In genomic region chr3:160720123-160720746, GRCh38 we compare ENCODE assay signal across 11 cellular contexts. TPM values are rescaled to one million over a fixed set of nuclear protein-coding genes. Genes with fewer than 3 reads are reported as not detected.
A peak's percentile ranks its signal among the peaks of the same experiment; 100 is the strongest.
DNase-seq lines count a peak whose midpoint lies in the region; ATAC-seq, FAIRE-seq and TF ChIP-seq lines count a peak whose summit lies in the region.
"Had no signal": no experiment of that assay in that cellular context is flagged by ENCODE, and none has a peak within 500 bp of the region (broad histone marks: within the 10 kb centered on the region; RNA-seq: fewer than 3 reads in every experiment).

No MANE protein-coding gene starts in this region.

- in situ Hi-C loops in ACHN (cut with HindIII; ENCODE audit: low pct_ligation_motif_present, low pct_unique_long_range_greater_than_20kb, low sequenced_read_pairs): no loop called here

- DNase-seq in ACHN (peak; percentile 2), bronchial epithelial cell (ENCODE audit: low read depth) (peak; percentile 15), NCI-H524 (lab: John Stamatoyannopoulos, UW) (no peak), NCI-H446 (lab: John Stamatoyannopoulos, UW) (no peak)
- DNase-seq in stimulated activated CD4-positive, alpha-beta T cell treated with anti-CD3 and anti-CD28 coated beads, Interleukin-1b, Interleukin-23, amount 100 ng/mL, for 48 hours: no peak
- DNase-seq: activated effector memory CD4-positive, alpha-beta T cell treated with Interleukin-2 at 50 U/mL for 16 hours had no signal

- TF ChIP-seq CTCF in bronchial epithelial cell (IDR thresholded peaks at IDR 0.05; ENCODE audit: insufficient read depth, low read length, severe bottlenecking): peak; percentile 30

- FAIRE-seq in bronchial epithelial cell (lab: Jason Lieb, UNC): no peak

- no peak overlapping the region for H3K4me3 ChIP-seq in bronchial epithelial cell (ENCODE audit: low read depth, low read length)

- H3K27me3 ChIP-seq in bronchial epithelial cell (ENCODE audit: control insufficient read depth, insufficient read depth, low read length): no peaks in the 10 kb centered on the region

- H3K36me3 ChIP-seq in bronchial epithelial cell (ENCODE audit: control insufficient read depth, insufficient read depth, low read length): no peaks in the 10 kb centered on the region

- peak; percentile 71 for ATAC-seq in GM18519 (IDR thresholded peaks at IDR 0.05; ENCODE audit: low FRiP score, unreplicated experiment)
- ATAC-seq in HG03280 (IDR thresholded peaks at IDR 0.05; ENCODE audit: unreplicated experiment): peak; percentile 75
- no peak for ATAC-seq in HG02870 (IDR thresholded peaks at IDR 0.05; ENCODE audit: unreplicated experiment)
- ATAC-seq: sciatic nerve had no signal

RNA-seq across cellular contexts. Expression of gene PPM1L, which starts 35.8 kb away (rescaled TPM):
- 3.2 and 7.3 TPM in 2 replicates for total RNA-seq in bronchial epithelial cell

RNA-seq across cellular contexts. Expression of gene ARL14, which starts 43.3 kb away (rescaled TPM):
- total RNA-seq in bronchial epithelial cell: 0.13 and 0.26 TPM in 2 replicates
- total RNA-seq: CD4-positive, CD25-positive, alpha-beta regulatory T cell; sciatic nerve had no signal

Comparison
In these comparisons a context has a peak if more than half of its experiments do, and no peak if none do; other contexts are left out.
1. DNase-seq: peak in ACHN (single experiment) and bronchial epithelial cell (single experiment); none in stimulated activated CD4-positive, alpha-beta T cell treated with anti-CD3 and anti-CD28 coated beads, Interleukin-1b, Interleukin-23, amount 100 ng/mL, for 48 hours (single experiment), NCI-H524 (0 of 2) and NCI-H446 (0 of 2).